In genomic region chr19:6020972-6021805, GRCh38 we compare ENCODE assay signal across 11 cellular contexts. TPM values are rescaled to one million over a fixed set of nuclear protein-coding genes. Genes with fewer than 3 reads are reported as not detected.
A peak's percentile ranks its signal among the peaks of the same experiment; 100 is the strongest.
DNase-seq lines count a peak whose midpoint lies in the region; ATAC-seq, FAIRE-seq and TF ChIP-seq lines count a peak whose summit lies in the region.
"Had no signal": no experiment of that assay in that cellular context is flagged by ENCODE, and none has a peak within 500 bp of the region (broad histone marks: within the 10 kb centered on the region; RNA-seq: fewer than 3 reads in every experiment).

No MANE protein-coding gene starts in this region.

- no peak for TF ChIP-seq POLR2A in prostate gland (IDR thresholded peaks at IDR 0.05)

- H3K27me3 ChIP-seq in endodermal cell (ENCODE audit: control insufficient read depth, insufficient read depth, low read length, poor library complexity, severe bottlenecking) (no peaks in the 10 kb centered on the region), prostate gland (replicated peaks; ENCODE audit: insufficient read depth) (no peaks in the 10 kb centered on the region)

- 90 to 91% methylated on average over 17 to 22 of the region's 22 CpGs for WGBS in endodermal cell (ENCODE audit: insufficient coverage in 1 of 2, insufficient read length in 1 of 2), 2 experiments
- WGBS in prostate gland = 46% methylated on average over 22 of the region's 22 CpGs

- H3K27me3 Mint-ChIP-seq in endodermal cell (ENCODE audit: insufficient read depth) = peaks cover 13% of the 10 kb centered on the region

- H3K4me3 ChIP-seq in endodermal cell (ENCODE audit: low read length) (no peak overlapping the region), prostate gland (peak overlapping the region; percentile 8 to 24)
- H3K4me3 ChIP-seq: smooth muscle cell had no signal

- H3K36me3 ChIP-seq in endodermal cell (ENCODE audit: control insufficient read depth, insufficient read depth, low read length) (no peaks in the 10 kb centered on the region), prostate gland (no peaks in the 10 kb centered on the region)

- no peaks in the 10 kb centered on the region for H3K36me3 Mint-ChIP-seq in endodermal cell (ENCODE audit: low read depth)

- peak; percentile 22; the same call in 1 of the 2 replicates for TF ChIP-seq CTCF in LNCAP (IDR thresholded peaks at IDR 0.05)
- peak; percentile 26 for TF ChIP-seq CTCF in endodermal cell (conservative IDR thresholded peaks at IDR 0.05)
- TF ChIP-seq CTCF in prostate gland (IDR thresholded peaks at IDR 0.05) = peak in 1 of 4 experiments; percentile 47
- no peak for TF ChIP-seq CTCF in D721Med (IDR thresholded peaks at IDR 0.05; ENCODE audit: insufficient read depth, missing control alignments)

- H3K4me1 Mint-ChIP-seq in endodermal cell = peaks cover 6% of the 10 kb centered on the region

- DNase-seq in NCI-H510A (lab: John Stamatoyannopoulos, UW) (peak; percentile 39), endodermal cell (no peak), prostate gland (ENCODE audit: low spot score) (peak; percentile 87), D721Med (ENCODE audit: insufficient read length, low spot score) (no peak), glomerular visceral epithelial cell (ENCODE audit: extremely low spot score) (no peak)
- DNase-seq: Calu3, head of caudate nucleus, NCI-H2171 had no signal

- no peaks in the 10 kb centered on the region for H3K9me3 Mint-ChIP-seq in endodermal cell

- no peak overlapping the region for H3K4me3 Mint-ChIP-seq in endodermal cell

- no peak overlapping the region for H3K9ac ChIP-seq in endodermal cell (ENCODE audit: extremely low read depth, low read length, poor library complexity, severe bottlenecking)

- intact Hi-C loops in prostate gland (cut with DNase I) = no loop called here

- no peak overlapping the region for H3K27ac ChIP-seq in endodermal cell (ENCODE audit: low read depth, low read length)
- peak overlapping the region; percentile 84 to 90 for H3K27ac ChIP-seq in prostate gland

- H3K9me3 ChIP-seq in endodermal cell (ENCODE audit: control insufficient read depth, low read length) (no peaks in the 10 kb centered on the region), prostate gland (no peaks in the 10 kb centered on the region)

- H3K27ac Mint-ChIP-seq in endodermal cell = no peak overlapping the region

- FAIRE-seq in D721Med (lab: Jason Lieb, UNC) = no peak

- no peak for ATAC-seq in GM19467 (IDR thresholded peaks at IDR 0.05; ENCODE audit: unreplicated experiment)

- H3K4me1 ChIP-seq in endodermal cell (ENCODE audit: control insufficient read depth, insufficient read depth, low read length) = peaks cover 2% of the 10 kb centered on the region
- H3K4me1 ChIP-seq in prostate gland (replicated peaks) = peaks cover 17% of the 10 kb centered on the region

RNA-seq across cellular contexts. Expression of gene RANBP3, which starts 43.2 kb away (rescaled TPM):
- total RNA-seq in endodermal cell (10 to 100 TPM; 77.4 to 81.4 TPM), prostate gland (100 to 1,000 TPM in 1 of 2 donors, 10 to 100 TPM in 1; 84.6 to 120 TPM)
- 72.9 TPM for polyA plus RNA-seq in endodermal cell (2013, experiment 1 of 2)
- 60.6 TPM for polyA plus RNA-seq in endodermal cell (2013, experiment 2 of 2)

Comparison
In these comparisons a context has a peak if more than half of its experiments do, and no peak if none do; other contexts are left out.
1. DNase-seq: peak in NCI-H510A (single experiment) and prostate gland (single experiment); none in endodermal cell (single experiment), D721Med (single experiment) and glomerular visceral epithelial cell (single experiment).